ENCODE assay signal across 21 cellular contexts in genomic region chr15:51046016-51046415, GRCh38. TPM values are rescaled to one million over a fixed set of nuclear protein-coding genes. Genes with fewer than 3 reads are reported as not detected.
"Had no signal": no experiment of that assay in that cellular context is flagged by ENCODE, and none has a peak within 500 bp of the region (broad histone marks: within the 10 kb centered on the region; RNA-seq: fewer than 3 reads in every experiment).

No MANE protein-coding gene starts in this region.

- H3K27ac ChIP-seq: HL-60 had no signal

- H3K36me3 ChIP-seq: MG63 had no signal

- H3K27me3 ChIP-seq: MG63 had no signal

- H3K9ac ChIP-seq: SK-N-SH had no signal

- H3K4me2 ChIP-seq: SK-N-SH had no signal

- H3K4me3 ChIP-seq: MG63 had no signal

- DNase-seq: Karpas-422, KG1, MG63, NCI-H1092 treated with DMSO at 0.1 percent for 48 hours, NCI-H1436, NCI-H187, NCI-H2029, NCI-H2081 treated with DMSO at 0.1 percent for 48 hours, NCI-H2171, NCI-H226, NCI-H446, NCI-H510A, NCI-H524 treated with DMSO at 0.1 percent for 48 hours, NCI-H69, NCI-H774, RPMI8226, SHP77, SK-N-SH, SW 1271 had no signal

- H3K9me3 ChIP-seq: MG63, SK-N-SH had no signal

RNA-seq across cellular contexts. Expression of gene TNFAIP8L3, which starts 48.7 kb away (rescaled TPM):
- total RNA-seq: SK-MEL-5 had no signal
